Comparison of ENCODE assay signal across 1 cellular context in genomic region chr19:632228-633067, GRCh38.
TF ChIP-seq lines count a peak whose summit lies in the region.

No MANE protein-coding gene starts in this region.

TF ChIP-seq in K562, 482 proteins besides CTCF, POLR2A, EP300 and RAD21 (continued from another document and continues in another):
- TF ChIP-seq KLF6 (CRISPR knock-in tag; IDR thresholded peaks at IDR 0.05; ENCODE audit: borderline replicate concordance) (no peak), TBP (optimal IDR thresholded peaks at IDR 0.05; ENCODE audit: low read depth, low read length) (peak; percentile 40), ZNF445 (CRISPR knock-in tag; IDR thresholded peaks at IDR 0.05; ENCODE audit: low read depth) (no peak), IFI16 (CRISPR knock-in tag; IDR thresholded peaks at IDR 0.05) (no peak), NKRF (IDR thresholded peaks at IDR 0.05; ENCODE audit: borderline replicate concordance) (0 out of 2 replicates have a peak, but pooled peaks have one; percentile 48), CREBBP (IDR thresholded peaks at IDR 0.05; ENCODE audit: low read depth, low read length) (no peak), KAT7 (CRISPR knock-in tag; IDR thresholded peaks at IDR 0.05; ENCODE audit: borderline replicate concordance) (peak; percentile 49; the same call in 1 of the 2 replicates), SAFB (IDR thresholded peaks at IDR 0.05; ENCODE audit: borderline replicate concordance, low read depth, low read length) (no peak), AFF4 (CRISPR knock-in tag; IDR thresholded peaks at IDR 0.05) (0 out of 2 replicates have a peak, but pooled peaks have one; percentile 60), JUND (IDR thresholded peaks at IDR 0.05; ENCODE audit: borderline replicate concordance, low read depth, low read length) (no peak), JUND (tag; IDR thresholded peaks at IDR 0.05; ENCODE audit: borderline replicate concordance, low read depth, low read length) (no peak), TARDBP (IDR thresholded peaks at IDR 0.05) (no peak), CREB3 (tag; conservative IDR thresholded peaks at IDR 0.05; ENCODE audit: low read depth) (no peak), ZNF143 (CRISPR knock-in tag; IDR thresholded peaks at IDR 0.05) (0 out of 2 replicates have a peak, but pooled peaks have one; percentile 5), HINFP (tag; conservative IDR thresholded peaks at IDR 0.05; ENCODE audit: low read depth) (no peak), ZBTB26 (CRISPR knock-in tag; IDR thresholded peaks at IDR 0.05) (no peak), SMAD4 (CRISPR knock-in tag; conservative IDR thresholded peaks at IDR 0.05) (0 out of 2 replicates have a peak, but pooled peaks have one; percentile 39), CBFB (CRISPR knock-in tag; IDR thresholded peaks at IDR 0.05) (no peak), STAT5B (CRISPR knock-in tag; IDR thresholded peaks at IDR 0.05) (no peak), CREM (IDR thresholded peaks at IDR 0.05; ENCODE audit: low read depth) (0 out of 2 replicates have a peak, but pooled peaks have one; percentile 5), MYNN (IDR thresholded peaks at IDR 0.05) (no peak), MYNN (CRISPR knock-in tag; IDR thresholded peaks at IDR 0.05) (no peak), TSC22D4 (tag; IDR thresholded peaks at IDR 0.05) (no peak), ZNF197 (CRISPR knock-in tag; IDR thresholded peaks at IDR 0.05; ENCODE audit: low read depth) (no peak), GABPA (tag; conservative IDR thresholded peaks at IDR 0.05; ENCODE audit: low read depth) (no peak), GABPB1 (CRISPR knock-in tag; IDR thresholded peaks at IDR 0.05) (no peak), SRSF1 (IDR thresholded peaks at IDR 0.05; ENCODE audit: low read depth, low read length) (no peak), CXXC5 (CRISPR knock-in tag; IDR thresholded peaks at IDR 0.05) (peak; percentile 25; the same call in 1 of the 2 replicates), ILF3 (IDR thresholded peaks at IDR 0.05; ENCODE audit: borderline replicate concordance) (no peak), HIVEP1 (CRISPR knock-in tag; IDR thresholded peaks at IDR 0.05) (no peak), CEBPZ (IDR thresholded peaks at IDR 0.05; ENCODE audit: borderline replicate concordance, low read depth, low read length) (no peak), NCOR1 (IDR thresholded peaks at IDR 0.05) (no peak), AFF1 (IDR thresholded peaks at IDR 0.05; ENCODE audit: low read depth in 1 of 2, partially characterized antibody in 2 of 2) (no peak), ZHX1 (conservative IDR thresholded peaks at IDR 0.05; ENCODE audit: low read length) (no peak), MXI1 (IDR thresholded peaks at IDR 0.05; ENCODE audit: low read depth, low read length) (0 out of 2 replicates have a peak, but pooled peaks have one; percentile 14), TBL1XR1 (IDR thresholded peaks at IDR 0.05; ENCODE audit: low read length in 2 of 2) (no peak), ZNF57 (CRISPR knock-in tag; IDR thresholded peaks at IDR 0.05) (no peak), MTA2 (IDR thresholded peaks at IDR 0.05; ENCODE audit: low read depth) (no peak), ZNF583 (CRISPR knock-in tag; IDR thresholded peaks at IDR 0.05) (no peak), KLF10 (CRISPR knock-in tag; IDR thresholded peaks at IDR 0.05) (no peak), USF1 (CRISPR knock-in tag; IDR thresholded peaks at IDR 0.05) (0 out of 2 replicates have a peak, but pooled peaks have one; percentile 29), NCOA2 (IDR thresholded peaks at IDR 0.05; ENCODE audit: partially characterized antibody in 2 of 2) (no peak), SRSF9 (IDR thresholded peaks at IDR 0.05; ENCODE audit: borderline replicate concordance, low read depth, low read length) (no peak)
